In the genomic region with DNA sequence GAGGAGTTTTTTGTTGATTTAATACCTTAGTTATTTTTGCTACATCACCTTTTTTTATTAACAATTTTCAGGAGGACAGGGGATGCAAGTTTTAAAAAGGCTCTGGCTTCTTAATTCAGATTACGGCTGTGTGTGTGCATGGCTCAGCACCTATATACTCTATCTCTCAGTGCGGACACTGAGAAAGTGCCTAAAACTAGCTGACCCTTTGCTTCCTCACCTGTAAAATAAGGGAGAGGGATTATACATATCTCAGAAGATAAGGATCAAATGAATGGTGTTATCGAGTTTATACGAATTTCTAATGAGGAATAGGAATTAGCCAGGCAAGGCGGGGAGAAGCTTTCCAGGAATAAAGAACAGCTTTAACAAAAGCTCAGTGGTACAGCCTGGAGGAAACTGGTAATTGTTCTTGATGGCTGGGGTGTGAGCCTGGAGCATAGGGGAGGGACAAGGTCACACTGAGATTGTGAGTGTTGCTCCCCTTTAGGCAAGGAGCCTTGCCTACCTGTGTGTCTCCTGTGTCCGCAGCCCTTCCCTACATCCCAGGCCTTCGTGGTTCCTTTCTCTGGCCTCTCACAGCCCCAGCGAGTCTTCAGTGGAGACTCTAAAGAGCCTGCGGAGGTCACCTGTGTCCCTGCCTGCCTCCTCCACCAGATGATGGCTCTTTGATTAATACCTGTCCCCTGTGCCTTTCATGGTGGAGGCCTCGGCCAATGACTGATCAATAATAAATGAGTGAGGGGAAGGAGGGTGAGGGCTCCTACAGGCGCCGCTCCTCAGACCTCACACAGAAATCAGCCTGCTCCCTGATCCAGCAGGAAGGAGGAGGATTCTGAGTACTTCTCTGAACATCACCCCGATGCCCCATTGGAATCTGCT, we compare ENCODE assay signal across 26 cellular contexts.
"Had no signal": no experiment of that assay in that cellular context is flagged by ENCODE, and none has a peak within 500 bp of the region (broad histone marks: within the 10 kb centered on the region; RNA-seq: fewer than 3 reads in every experiment).

No MANE protein-coding gene starts in this region.

- H3K4me3 ChIP-seq: left lung, lower lobe of right lung, ovary, right atrium auricular region, right lobe of liver, smooth muscle cell, suprapubic skin, thoracic aorta, tibial artery, upper lobe of right lung had no signal

- H3K27ac Mint-ChIP-seq: naive thymus-derived CD8-positive, alpha-beta T cell; nephron; progenitor cell of endocrine pancreas; stimulated activated naive CD8-positive, alpha-beta T cell treated with anti-CD3 and anti-CD28 coated beads, Interleukin-15, Interleukin-2, amounts not matched to agents 100 ng/mL and 50 ng/mL, for 24 hours had no signal

- H3K27me3 ChIP-seq: ovary, right atrium auricular region, right lobe of liver, tibial artery, upper lobe of right lung had no signal

- DNase-seq: hippocampal formation; kidney; left colon; left lung; lower lobe of right lung; mammary epithelial cell; mesenchymal stem cell; naive thymus-derived CD8-positive, alpha-beta T cell; ovary; right lobe of liver; stimulated activated CD4-positive, alpha-beta T cell treated with anti-CD3 and anti-CD28 coated beads, Interleukin-1b, Interleukin-23, amount 100 ng/mL, for 48 hours; stimulated activated CD4-positive, alpha-beta T cell treated with anti-CD3 and anti-CD28 coated beads, Interleukin-2, amount 100 ng/mL, for 48 hours; stimulated activated CD4-positive, alpha-beta T cell treated with anti-CD3 and anti-CD28 coated beads, Interleukin-4, amount 100 ng/mL, for 4 hours; stimulated activated CD8-positive, alpha-beta memory T cell treated with anti-CD3 and anti-CD28 coated beads, Interleukin-4, amount 100 ng/mL, for 48 hours; stimulated activated naive CD4-positive, alpha-beta T cell; tibial artery; trophoblast cell; upper lobe of right lung had no signal

- H3K4me2 ChIP-seq: smooth muscle cell had no signal

- H3K27ac ChIP-seq: left lung, lower lobe of right lung, ovary, right atrium auricular region, right lobe of liver, suprapubic skin, thoracic aorta, tibial artery, upper lobe of right lung had no signal

- H3K4me3 Mint-ChIP-seq: naive thymus-derived CD8-positive, alpha-beta T cell; nephron; stimulated activated naive CD8-positive, alpha-beta T cell treated with anti-CD3 and anti-CD28 coated beads, Interleukin-15, Interleukin-2, amounts not matched to agents 100 ng/mL and 50 ng/mL, for 24 hours had no signal

- H3K36me3 Mint-ChIP-seq: naive thymus-derived CD8-positive, alpha-beta T cell had no signal

- H3K4me1 ChIP-seq: left lung, lower lobe of right lung, right atrium auricular region, suprapubic skin, tibial artery, upper lobe of right lung had no signal

- FAIRE-seq: urothelium cell line had no signal

- H3K4me1 Mint-ChIP-seq: naive thymus-derived CD8-positive, alpha-beta T cell had no signal

- H3K9me3 Mint-ChIP-seq: stimulated activated naive CD8-positive, alpha-beta T cell treated with anti-CD3 and anti-CD28 coated beads, Interleukin-15, Interleukin-2, amounts not matched to agents 100 ng/mL and 50 ng/mL, for 24 hours had no signal

- ATAC-seq: left colon; left lung; lower lobe of right lung; naive thymus-derived CD8-positive, alpha-beta T cell; right lobe of liver; upper lobe of right lung had no signal

- H3K36me3 ChIP-seq: left lung, lower lobe of right lung, ovary, right atrium auricular region, right lobe of liver, suprapubic skin, thoracic aorta, tibial artery, upper lobe of right lung had no signal
